ENCODE assay signal across 18 cellular contexts in the genomic region with DNA sequence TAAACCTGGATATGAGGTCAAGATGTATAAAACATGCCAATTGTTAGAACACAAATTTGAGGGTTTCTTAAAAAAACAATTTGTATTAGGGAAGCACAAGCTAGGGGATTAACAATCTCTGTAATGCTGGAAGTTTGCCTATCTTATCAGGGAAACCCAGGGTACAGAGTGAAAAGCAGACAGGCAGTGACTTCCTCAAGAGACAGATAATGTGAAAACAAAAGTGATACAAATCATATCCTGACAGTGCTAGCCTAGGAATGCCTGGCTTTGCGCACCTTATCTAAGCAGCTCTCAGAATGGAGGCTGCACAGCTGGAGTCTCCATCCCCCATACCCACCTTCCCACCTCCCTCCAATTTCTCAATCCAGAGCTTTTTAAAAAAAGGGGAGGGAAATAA.
"Had no signal": no experiment of that assay in that cellular context is flagged by ENCODE, and none has a peak within 500 bp of the region (broad histone marks: within the 10 kb centered on the region; RNA-seq: fewer than 3 reads in every experiment).

No MANE protein-coding gene starts in this region.

- H3K4me2 ChIP-seq: smooth muscle cell had no signal

- H3K27ac ChIP-seq: prostate gland, suprapubic skin, upper lobe of left lung had no signal

- H3K27ac Mint-ChIP-seq: activated naive CD8-positive, alpha-beta T cell treated with anti-CD3 and anti-CD28 coated beads, Interleukin-2, amount 10 ng/mL, durations not matched to agents 7 days and 5 days; activated T-helper 1 cell treated with anti-CD3 and anti-CD28 coated beads, Interleukin-12 subunit alpha, Interleukin-12 subunit beta, Interleukin-2, Interleukin-4 antibody, amounts not matched to agents 30 ng/mL and 10 ng/mL and 1 ng/mL, durations not matched to agents 14 hours and 24 hours and 36 hours; stimulated activated naive CD8-positive, alpha-beta T cell treated with anti-CD3 and anti-CD28 coated beads, Interleukin-15, Interleukin-2, amounts not matched to agents 100 ng/mL and 50 ng/mL, for 24 hours; T-helper 1 cell treated with Interleukin-12 subunit alpha and Interleukin-12 subunit beta and Interleukin-4 antibody, amounts not matched to agents 30 μg/mL and 1 μg/mL, for 36 hours had no signal

- H3K9me3 ChIP-seq: prostate gland, suprapubic skin, upper lobe of left lung had no signal

- ATAC-seq: activated CD4-positive, CD25-positive, alpha-beta regulatory T cell treated with anti-CD3 and anti-CD28 coated beads, Interleukin-2, amount 50 U/mL, for 24 hours had no signal

- DNase-seq: activated CD4-positive, alpha-beta T cell treated with anti-CD3 and anti-CD28 coated beads, Interleukin-2, amount 50 U/mL, for 1 hour; activated CD8-positive, alpha-beta memory T cell treated with anti-CD3 and anti-CD28 coated beads for 24 hours; activated naive CD8-positive, alpha-beta T cell treated with anti-CD3 and anti-CD28 coated beads, Interleukin-2, amount 10 ng/mL, durations not matched to agents 7 days and 5 days; anterior cingulate cortex; hippocampal formation; midbrain; right cardiac atrium; stimulated activated CD4-positive, alpha-beta T cell treated with anti-CD3 and anti-CD28 coated beads, Interleukin-4, amount 100 ng/mL, for 4 hours; stimulated activated CD8-positive, alpha-beta memory T cell treated with anti-CD3 and anti-CD28 coated beads, Interleukin-4, amount 100 ng/mL, for 48 hours; upper lobe of left lung had no signal

- H3K9me3 Mint-ChIP-seq: activated naive CD8-positive, alpha-beta T cell treated with anti-CD3 and anti-CD28 coated beads, Interleukin-2, amount 10 ng/mL, durations not matched to agents 7 days and 5 days; activated T-helper 1 cell treated with anti-CD3 and anti-CD28 coated beads, Interleukin-12 subunit alpha, Interleukin-12 subunit beta, Interleukin-2, Interleukin-4 antibody, amounts not matched to agents 30 ng/mL and 10 ng/mL and 1 ng/mL, durations not matched to agents 14 hours and 24 hours and 36 hours; neural crest cell; stimulated activated naive CD8-positive, alpha-beta T cell treated with anti-CD3 and anti-CD28 coated beads, Interleukin-15, Interleukin-2, amounts not matched to agents 100 ng/mL and 50 ng/mL, for 24 hours; T-helper 1 cell treated with Interleukin-12 subunit alpha and Interleukin-12 subunit beta and Interleukin-4 antibody, amounts not matched to agents 30 μg/mL and 1 μg/mL, for 36 hours had no signal

- H3K4me1 ChIP-seq: prostate gland, suprapubic skin, upper lobe of left lung had no signal

- H3K4me1 Mint-ChIP-seq: activated naive CD8-positive, alpha-beta T cell treated with anti-CD3 and anti-CD28 coated beads, Interleukin-2, amount 10 ng/mL, durations not matched to agents 7 days and 5 days; neural crest cell had no signal

- H3K4me3 Mint-ChIP-seq: activated naive CD8-positive, alpha-beta T cell treated with anti-CD3 and anti-CD28 coated beads, Interleukin-2, amount 10 ng/mL, durations not matched to agents 7 days and 5 days; activated T-helper 1 cell treated with anti-CD3 and anti-CD28 coated beads, Interleukin-12 subunit alpha, Interleukin-12 subunit beta, Interleukin-2, Interleukin-4 antibody, amounts not matched to agents 30 ng/mL and 10 ng/mL and 1 ng/mL, durations not matched to agents 14 hours and 24 hours and 36 hours; neural crest cell; stimulated activated naive CD8-positive, alpha-beta T cell treated with anti-CD3 and anti-CD28 coated beads, Interleukin-15, Interleukin-2, amounts not matched to agents 100 ng/mL and 50 ng/mL, for 24 hours; T-helper 1 cell treated with Interleukin-12 subunit alpha and Interleukin-12 subunit beta and Interleukin-4 antibody, amounts not matched to agents 30 μg/mL and 1 μg/mL, for 36 hours had no signal

- H3K36me3 ChIP-seq: prostate gland had no signal

- H3K27me3 ChIP-seq: suprapubic skin, upper lobe of left lung had no signal

- H3K4me3 ChIP-seq: prostate gland, smooth muscle cell, suprapubic skin, upper lobe of left lung had no signal

- H3K27me3 Mint-ChIP-seq: activated naive CD8-positive, alpha-beta T cell treated with anti-CD3 and anti-CD28 coated beads, Interleukin-2, amount 10 ng/mL, durations not matched to agents 7 days and 5 days; stimulated activated naive CD8-positive, alpha-beta T cell treated with anti-CD3 and anti-CD28 coated beads, Interleukin-15, Interleukin-2, amounts not matched to agents 100 ng/mL and 50 ng/mL, for 24 hours had no signal
